22 cellular contexts compared by ENCODE assay signal in genomic region chr1:159229896-159230295, GRCh38. TPM values are rescaled to one million over a fixed set of nuclear protein-coding genes. Genes with fewer than 3 reads are reported as not detected.
DNase-seq lines count a peak whose midpoint lies in the region; ATAC-seq and TF ChIP-seq lines count a peak whose summit lies in the region.
"Had no signal": no experiment of that assay in that cellular context is flagged by ENCODE, and none has a peak within 500 bp of the region (broad histone marks: within the 10 kb centered on the region; RNA-seq: fewer than 3 reads in every experiment).

No MANE protein-coding gene starts in this region.

- DNase-seq in A172 (ENCODE audit: low spot score) (peak; percentile 82), HS-5 (ENCODE audit: low read depth) (peak; percentile 48), RPMI7951 (ENCODE audit: low read depth) (peak; percentile 93), foreskin keratinocyte (peak; percentile 49 to 83), hippocampal formation (lab: John Stamatoyannopoulos, UW) (no peak), GDM1 (lab: John Stamatoyannopoulos, UW) (no peak), GM19238 (ENCODE audit: insufficient read length, low spot score) (no peak)
- DNase-seq: activated CD4-positive, alpha-beta T cell treated with anti-CD3 and anti-CD28 coated beads for 48 hours; activated naive CD8-positive, alpha-beta T cell treated with anti-CD3 and anti-CD28 coated beads, Interleukin-2, amount 10 ng/mL, durations not matched to agents 7 days and 5 days; BE2C; body of pancreas; effector memory CD8-positive, alpha-beta T cell; NCI-H2029 treated with DMSO at 0.1 percent for 48 hours; NCI-H510A; occipital lobe; upper lobe of left lung had no signal

- H3K27ac ChIP-seq in foreskin keratinocyte, result no peak overlapping the region
- H3K27ac ChIP-seq: 22Rv1, body of pancreas, HL-60 had no signal

- H3K4me1 ChIP-seq in foreskin keratinocyte, result peaks cover 15% of the 10 kb centered on the region
- H3K4me1 ChIP-seq: BE2C, body of pancreas had no signal

- ATAC-seq in foreskin keratinocyte (peak; percentile 83), HG03039 (IDR thresholded peaks at IDR 0.05; ENCODE audit: unreplicated experiment) (no peak)
- ATAC-seq: body of pancreas; effector memory CD8-positive, alpha-beta T cell; Right ventricle myocardium inferior had no signal

- TF ChIP-seq CTCF in foreskin keratinocyte (conservative IDR thresholded peaks at IDR 0.05), result no peak

- no peaks in the 10 kb centered on the region for H3K27me3 ChIP-seq in foreskin keratinocyte
- H3K27me3 ChIP-seq: BE2C, body of pancreas, upper lobe of left lung had no signal

RNA-seq across cellular contexts. Expression of gene ACKR1, which starts 25.2 kb away (rescaled TPM):
- not detected in 2 replicates for total RNA-seq in A172 (2014; rRNA removed; shearing (Covaris generic))
- not detected in 2 replicates for total RNA-seq in RPMI7951 (2014; rRNA removed; shearing (Covaris generic))
- not detected in 2 replicates for total RNA-seq in foreskin keratinocyte
- not detected in 2 replicates for polyA plus RNA-seq in foreskin keratinocyte
- total RNA-seq: activated naive CD8-positive, alpha-beta T cell treated with anti-CD3 and anti-CD28 coated beads, Interleukin-2, amount 10 ng/mL, durations not matched to agents 7 days and 5 days; activated T-helper 2 cell treated with anti-CD3 and anti-CD28 coated beads, Interferon-gamma antibody, Interleukin-2, Interleukin-4, amounts not matched to agents 10 μg/mL and 5 μg/mL and 100 μg/mL, durations not matched to agents 14 hours and 24 hours and 36 hours; G401 had no signal

RNA-seq across cellular contexts. Expression of gene CADM3, which starts 58.5 kb away (rescaled TPM):
- 0.26 and 0.91 TPM in 2 replicates for total RNA-seq in A172 (2014; rRNA removed; shearing (Covaris generic))
- total RNA-seq in RPMI7951 (2014; rRNA removed; shearing (Covaris generic)), result 0.96 and 1.2 TPM in 2 replicates
- not detected in 2 replicates for total RNA-seq in foreskin keratinocyte
- polyA plus RNA-seq in foreskin keratinocyte, result not detected in 2 replicates
- total RNA-seq: activated naive CD8-positive, alpha-beta T cell treated with anti-CD3 and anti-CD28 coated beads, Interleukin-2, amount 10 ng/mL, durations not matched to agents 7 days and 5 days; activated T-helper 2 cell treated with anti-CD3 and anti-CD28 coated beads, Interferon-gamma antibody, Interleukin-2, Interleukin-4, amounts not matched to agents 10 μg/mL and 5 μg/mL and 100 μg/mL, durations not matched to agents 14 hours and 24 hours and 36 hours; G401 had no signal

Comparison
In these comparisons a context has a peak if more than half of its experiments do, and no peak if none do; other contexts are left out.
1. DNase-seq: peak in A172 (single experiment), HS-5 (single experiment), RPMI7951 (single experiment) and foreskin keratinocyte (2 of 2); none in hippocampal formation (0 of 2), GDM1 (single experiment) and GM19238 (single experiment).